In genomic region chr15:60696523-60696859, GRCh38 we compare ENCODE assay signal across 15 cellular contexts.
"Had no signal": no experiment of that assay in that cellular context is flagged by ENCODE, and none has a peak within 500 bp of the region (broad histone marks: within the 10 kb centered on the region; RNA-seq: fewer than 3 reads in every experiment).

No MANE protein-coding gene starts in this region.

- H3K9me3 Mint-ChIP-seq: brain; naive thymus-derived CD4-positive, alpha-beta T cell had no signal

- H3K36me3 Mint-ChIP-seq: brain had no signal

- H3K4me3 ChIP-seq: coronary artery, esophagus muscularis mucosa, hepatocyte, left lung, right atrium auricular region, skin epidermis, stomach, testis, upper lobe of left lung had no signal

- H3K4me1 ChIP-seq: esophagus muscularis mucosa, right atrium auricular region, testis, upper lobe of left lung had no signal

- DNase-seq: islet precursor cell; left lung; naive thymus-derived CD4-positive, alpha-beta T cell; nucleus accumbens; stimulated activated CD4-positive, alpha-beta T cell treated with anti-CD3 and anti-CD28 coated beads, Interleukin-4, amount 100 ng/mL, for 4 hours; stimulated activated CD8-positive, alpha-beta memory T cell treated with anti-CD3 and anti-CD28 coated beads, Interleukin-4, amount 100 ng/mL, for 48 hours; stomach; testis; upper lobe of left lung had no signal

- H3K4me3 Mint-ChIP-seq: brain had no signal

- H3K27ac Mint-ChIP-seq: brain had no signal

- H3K27me3 Mint-ChIP-seq: brain had no signal

- H3K9me3 ChIP-seq: esophagus muscularis mucosa, left lung, right atrium auricular region, stomach, testis, upper lobe of left lung had no signal

- ATAC-seq: left lung; naive thymus-derived CD4-positive, alpha-beta T cell had no signal

- H3K36me3 ChIP-seq: esophagus muscularis mucosa, left lung, right atrium auricular region, stomach, upper lobe of left lung had no signal
